3 cellular contexts compared by ENCODE assay signal in genomic region chr1:161466707-161467106, GRCh38. TPM values are rescaled to one million over a fixed set of nuclear protein-coding genes. Genes with fewer than 3 reads are reported as not detected.
"Had no signal": no experiment of that assay in that cellular context is flagged by ENCODE, and none has a peak within 500 bp of the region (broad histone marks: within the 10 kb centered on the region; RNA-seq: fewer than 3 reads in every experiment).

No MANE protein-coding gene starts in this region.

RNA-seq across cellular contexts. Expression of gene FCGR2A, which starts 38.5 kb away (rescaled TPM):
- total RNA-seq: glomerular endothelial cell, progenitor cell of endocrine pancreas, smooth muscle cell had no signal

RNA-seq across cellular contexts. Expression of gene HSPA6, which starts 57.6 kb away (rescaled TPM):
- total RNA-seq: progenitor cell of endocrine pancreas had no signal
